ENCODE assay signal across 25 cellular contexts in genomic region chr5:150651382-150651781, GRCh38. TPM values are rescaled to one million over a fixed set of nuclear protein-coding genes. Genes with fewer than 3 reads are reported as not detected.
DNase-seq lines count a peak whose midpoint lies in the region; ATAC-seq and TF ChIP-seq lines count a peak whose summit lies in the region.
"Had no signal": no experiment of that assay in that cellular context is flagged by ENCODE, and none has a peak within 500 bp of the region (broad histone marks: within the 10 kb centered on the region; RNA-seq: fewer than 3 reads in every experiment).

No MANE protein-coding gene starts in this region.

- H3K27ac ChIP-seq in BLaER1 (peak overlapping the region; percentile 60), right atrium auricular region (peak overlapping the region; percentile 96), gastrocnemius medialis (peak overlapping the region; percentile 96 to 100 (median 100)), vagina (no peak overlapping the region), Karpas-422 (ENCODE audit: low read length) (no peak overlapping the region)
- H3K27ac ChIP-seq: prostate gland, SJCRH30 had no signal

- TF ChIP-seq CTCF in right atrium auricular region (IDR thresholded peaks at IDR 0.05) (no peak), gastrocnemius medialis (IDR thresholded peaks at IDR 0.05 in 4 of 5, conservative IDR thresholded peaks at IDR 0.05 in 1 of 5) (no peak), vagina (IDR thresholded peaks at IDR 0.05) (no peak)

- H2AFZ ChIP-seq in Karpas-422 (ENCODE audit: low read length): no peak overlapping the region

- H3K4me1 Mint-ChIP-seq in T-helper 17 cell: peaks cover 5% of the 10 kb centered on the region

- ATAC-seq in T-helper 17 cell: no peak
- peak in 1 of 2 donors; percentile 24 for ATAC-seq in gastrocnemius medialis
- ATAC-seq: effector memory CD8-positive, alpha-beta T cell; left lobe of liver had no signal

- peaks cover 50% of the 10 kb centered on the region for H4K20me1 ChIP-seq in BLaER1
- H4K20me1 ChIP-seq in Karpas-422 (ENCODE audit: insufficient read depth, low read depth, low read length): no peaks in the 10 kb centered on the region

- no peaks in the 10 kb centered on the region for H3K9me2 ChIP-seq in Karpas-422 (replicated peaks; ENCODE audit: insufficient read depth, low read length)

- H3K27me3 ChIP-seq in BLaER1: no peaks in the 10 kb centered on the region
- H3K27me3 ChIP-seq in right atrium auricular region: no peaks in the 10 kb centered on the region
- no peaks in the 10 kb centered on the region for H3K27me3 ChIP-seq in gastrocnemius medialis
- no peaks in the 10 kb centered on the region for H3K27me3 ChIP-seq in vagina
- H3K27me3 ChIP-seq in Karpas-422 (ENCODE audit: low read length): no peaks in the 10 kb centered on the region
- H3K27me3 ChIP-seq: SJCRH30 had no signal

- H3K4me1 ChIP-seq in BLaER1 (peaks cover 77% of the 10 kb centered on the region), right atrium auricular region (peaks cover 0 to 85% of the 10 kb centered on the region in 2 donors), gastrocnemius medialis (peaks cover 65 to 81% of the 10 kb centered on the region in 2 donors), vagina (peaks cover 20% of the 10 kb centered on the region), Karpas-422 (ENCODE audit: low read length) (peaks cover 6% of the 10 kb centered on the region)
- H3K4me1 ChIP-seq: prostate gland had no signal

- H3K9me3 ChIP-seq in BLaER1 (no peaks in the 10 kb centered on the region), T-helper 17 cell (ENCODE audit: control insufficient read depth, low read length, poor library complexity, severe bottlenecking) (no peaks in the 10 kb centered on the region), right atrium auricular region (no peaks in the 10 kb centered on the region), gastrocnemius medialis (no peaks in the 10 kb centered on the region), vagina (no peaks in the 10 kb centered on the region), Karpas-422 (ENCODE audit: low read length) (no peaks in the 10 kb centered on the region)
- H3K9me3 ChIP-seq: prostate gland, SJCRH30 had no signal

- TF ChIP-seq POLR2A in gastrocnemius medialis (IDR thresholded peaks at IDR 0.05) (no peak), vagina (IDR thresholded peaks at IDR 0.05) (no peak)

- H3K4me3 ChIP-seq in BLaER1 (no peak overlapping the region), right atrium auricular region (no peak overlapping the region), gastrocnemius medialis (no peak overlapping the region), vagina (no peak overlapping the region), Karpas-422 (ENCODE audit: low read length) (no peak overlapping the region)
- H3K4me3 ChIP-seq: prostate gland, SJCRH30 had no signal

- no peaks in the 10 kb centered on the region for H3K27me3 Mint-ChIP-seq in T-helper 17 cell

- H3K9ac ChIP-seq in BLaER1: peak overlapping the region; percentile 65
- H3K9ac ChIP-seq in Karpas-422 (ENCODE audit: low read length): no peak overlapping the region

- H3K4me3 Mint-ChIP-seq in T-helper 17 cell: no peak overlapping the region
- H3K4me3 Mint-ChIP-seq: CD14-positive monocyte; effector memory CD8-positive, alpha-beta T cell had no signal

- in situ Hi-C loops in gastrocnemius medialis (cut with MboI; ENCODE audit: low sequenced_read_pairs in 4 of 4): loop anchor here (5.0 to 10.0 kb wide), 3 partner anchors 57 to 89 kb away; no protein-coding TSS in a partner anchor

- peak overlapping the region; percentile 79 for H3K4me2 ChIP-seq in BLaER1
- no peak overlapping the region for H3K4me2 ChIP-seq in Karpas-422 (ENCODE audit: low read depth, low read length, poor library complexity, severe bottlenecking)

- no peak for DNase-seq in T-helper 17 cell
- DNase-seq in right atrium auricular region (ENCODE audit: low spot score): no peak
- peak in 1 of 2 donors; percentile 77 for DNase-seq in gastrocnemius medialis
- DNase-seq in vagina (ENCODE audit: extremely low spot score in 2 of 2): no peak
- DNase-seq in SHP77 treated with DMSO at 0.1 percent for 48 hours (lab: John Stamatoyannopoulos, UW): no peak
- DNase-seq in mucosa of gallbladder (ENCODE audit: low spot score): no peak
- no peak for DNase-seq in Karpas-422
- DNase-seq: activated CD4-positive, alpha-beta T cell treated with anti-CD3 and anti-CD28 coated beads for 4 hours; activated naive CD4-positive, alpha-beta T cell treated with anti-CD3 and anti-CD28 coated beads, Interleukin-2, amount 50 U/mL, for 16 hours; activated T-cell treated with anti-CD3 and anti-CD28 coated beads, Interleukin-2, amount 50 U/mL, for 48 hours; effector memory CD8-positive, alpha-beta T cell; NCI-H2029; NCI-H226; NCI-H82; OCI-M1; SJCRH30; small intestine; stimulated activated CD4-positive, alpha-beta T cell treated with anti-CD3 and anti-CD28 coated beads, Interleukin-4, amount 100 ng/mL, for 1 hour; stimulated activated naive CD4-positive, alpha-beta T cell treated with Interleukin-2 at 50 U/mL for 16 hours; T-helper 1 cell had no signal

- no peaks in the 10 kb centered on the region for H3K36me3 Mint-ChIP-seq in T-helper 17 cell (ENCODE audit: low read depth)
- H3K36me3 Mint-ChIP-seq: CD14-positive monocyte had no signal

- peak overlapping the region; percentile 79 for H3K27ac Mint-ChIP-seq in T-helper 17 cell
- H3K27ac Mint-ChIP-seq: effector memory CD8-positive, alpha-beta T cell had no signal

- intact Hi-C loops in gastrocnemius medialis (cut with DNase I; ENCODE audit: low total_unique reads) (loop anchor here (10.0 kb wide), 1 partner anchor 373 kb away; the partner anchor contains the start of gene GPX3), vagina (cut with DNase I) (no loop called here)

- H3K36me3 ChIP-seq in BLaER1: peaks cover 67% of the 10 kb centered on the region
- peaks cover 59% of the 10 kb centered on the region for H3K36me3 ChIP-seq in right atrium auricular region
- H3K36me3 ChIP-seq in gastrocnemius medialis: peaks cover 0 to 24% of the 10 kb centered on the region in 2 donors
- no peaks in the 10 kb centered on the region for H3K36me3 ChIP-seq in vagina
- H3K36me3 ChIP-seq in Karpas-422 (ENCODE audit: insufficient read depth, low read length): no peaks in the 10 kb centered on the region
- H3K36me3 ChIP-seq: prostate gland had no signal

- no peaks in the 10 kb centered on the region for H3K79me2 ChIP-seq in Karpas-422 (ENCODE audit: low read length)

RNA-seq across cellular contexts. Expression of gene MYOZ3, which starts 9.7 kb away (rescaled TPM):
- total RNA-seq in T-helper 17 cell: not detected
- 1 to 10 TPM; 2.0 to 3.5 TPM for total RNA-seq in right atrium auricular region
- 10 to 100 TPM in 3 of 4 donors, 1 to 10 TPM in 1; 4.8 to 12.6 (median 11.3) TPM for total RNA-seq in gastrocnemius medialis
- not detected for total RNA-seq in vagina
- 2.2 TPM for total RNA-seq in mucosa of gallbladder
- not detected in 2 replicates for total RNA-seq in Karpas-422 (2014; rRNA removed; shearing (Covaris generic); ENCODE audit: low replicate concordance)
- total RNA-seq: H4 had no signal

RNA-seq across cellular contexts. Expression of gene SYNPO, which starts 10.9 kb away (rescaled TPM):
- 1 to 10 TPM in 1 of 2 donors, not detected in 1; 1.5 TPM for total RNA-seq in T-helper 17 cell
- total RNA-seq in right atrium auricular region: 100 to 1,000 TPM; 369 to 413 TPM
- 100 to 1,000 TPM; 419 to 569 (median 539) TPM for total RNA-seq in gastrocnemius medialis
- 16.7 TPM for total RNA-seq in vagina
- 123 TPM for total RNA-seq in mucosa of gallbladder
- total RNA-seq in Karpas-422 (2014; rRNA removed; shearing (Covaris generic); ENCODE audit: low replicate concordance): not detected in 2 replicates

RNA-seq across cellular contexts. Expression of gene RBM22, which starts 49.5 kb away (rescaled TPM):
- total RNA-seq in T-helper 17 cell: 100 to 1,000 TPM in 1 of 2 donors, 10 to 100 TPM in 1; 96.0 to 105 TPM
- total RNA-seq in right atrium auricular region: 10 to 100 TPM; 26.0 to 29.5 TPM
- total RNA-seq in gastrocnemius medialis: 10 to 100 TPM; 22.5 to 31.0 (median 26.2) TPM
- 30.2 TPM for total RNA-seq in vagina
- 46.1 TPM for total RNA-seq in mucosa of gallbladder
- 35.9 and 53.2 TPM in 2 replicates for total RNA-seq in Karpas-422 (2014; rRNA removed; shearing (Covaris generic); ENCODE audit: low replicate concordance)

Comparison
In these comparisons a context has a peak if more than half of its experiments do, and no peak if none do; other contexts are left out.
1. H3K27ac ChIP-seq: peak in BLaER1 (single experiment), right atrium auricular region (2 of 2) and gastrocnemius medialis (4 of 4); none in vagina (single experiment) and Karpas-422 (single experiment).